ENCODE assay signal across 19 cellular contexts in genomic region chr15:68435966-68436365, GRCh38. TPM values are rescaled to one million over a fixed set of nuclear protein-coding genes. Genes with fewer than 3 reads are reported as not detected.
DNase-seq lines count a peak whose midpoint lies in the region; ATAC-seq and TF ChIP-seq lines count a peak whose summit lies in the region.
"Had no signal": no experiment of that assay in that cellular context is flagged by ENCODE, and none has a peak within 500 bp of the region (broad histone marks: within the 10 kb centered on the region; RNA-seq: fewer than 3 reads in every experiment).

No MANE protein-coding gene starts in this region.

- no peak overlapping the region for H3K4me2 ChIP-seq in smooth muscle cell

- CTCF ChIA-PET in activated CD8-positive, alpha-beta memory T cell treated with anti-CD3 and anti-CD28 coated beads, Interleukin-2, amount 10 ng/mL, durations not matched to agents 7 days and 5 days (lab: Charles Lee), result no interaction called here

- H3K9ac ChIP-seq in smooth muscle cell (ENCODE audit: low read depth), result no peak overlapping the region
- H3K9ac ChIP-seq: BLaER1 had no signal

- H3K36me3 ChIP-seq in right atrium auricular region (no peaks in the 10 kb centered on the region), smooth muscle cell (ENCODE audit: low read depth) (no peaks in the 10 kb centered on the region)
- H3K36me3 ChIP-seq: BLaER1 had no signal

- peaks cover 2% of the 10 kb centered on the region for H3K4me1 Mint-ChIP-seq in activated CD8-positive, alpha-beta memory T cell treated with anti-CD3 and anti-CD28 coated beads, Interleukin-2, amount 10 ng/mL, durations not matched to agents 7 days and 5 days
- H3K4me1 Mint-ChIP-seq in activated T-helper 2 cell treated with anti-CD3 and anti-CD28 coated beads, Interferon-gamma antibody, Interleukin-2, Interleukin-4, amounts not matched to agents 10 μg/mL and 5 μg/mL and 100 μg/mL, durations not matched to agents 14 hours and 24 hours and 36 hours (ENCODE audit: low read depth), result no peaks in the 10 kb centered on the region

- H3K79me2 ChIP-seq in smooth muscle cell (ENCODE audit: low read depth), result peaks cover 9% of the 10 kb centered on the region

- H3K4me1 ChIP-seq in right atrium auricular region (peaks cover 0 to 18% of the 10 kb centered on the region in 2 donors), smooth muscle cell (ENCODE audit: low read depth) (peaks cover 7% of the 10 kb centered on the region)

- no peaks in the 10 kb centered on the region for H4K20me1 ChIP-seq in smooth muscle cell (ENCODE audit: low read depth)

- H3K27me3 Mint-ChIP-seq in activated CD8-positive, alpha-beta memory T cell treated with anti-CD3 and anti-CD28 coated beads, Interleukin-2, amount 10 ng/mL, durations not matched to agents 7 days and 5 days, result peaks cover 72% of the 10 kb centered on the region
- peaks cover 69% of the 10 kb centered on the region for H3K27me3 Mint-ChIP-seq in activated T-helper 2 cell treated with anti-CD3 and anti-CD28 coated beads, Interferon-gamma antibody, Interleukin-2, Interleukin-4, amounts not matched to agents 10 μg/mL and 5 μg/mL and 100 μg/mL, durations not matched to agents 14 hours and 24 hours and 36 hours (ENCODE audit: low read depth)

- H3K27me3 ChIP-seq in right atrium auricular region (no peaks in the 10 kb centered on the region), smooth muscle cell (ENCODE audit: low read depth) (peaks cover 8% of the 10 kb centered on the region)

- peak; percentile 1 for DNase-seq in GM20000 (ENCODE audit: low spot score)
- peak; percentile 11 for DNase-seq in activated CD8-positive, alpha-beta memory T cell treated with anti-CD3 and anti-CD28 coated beads, Interleukin-2, amount 10 ng/mL, durations not matched to agents 7 days and 5 days
- DNase-seq in right atrium auricular region (ENCODE audit: low spot score), result peak; percentile 75
- no peak for DNase-seq in sciatic nerve (ENCODE audit: low spot score)
- no peak for DNase-seq in activated T-helper 2 cell treated with anti-CD3 and anti-CD28 coated beads, Interferon-gamma antibody, Interleukin-2, Interleukin-4, amounts not matched to agents 10 μg/mL and 5 μg/mL and 100 μg/mL, durations not matched to agents 14 hours and 24 hours and 36 hours (ENCODE audit: low spot score)
- no peak for DNase-seq in smooth muscle cell (lab: John Stamatoyannopoulos, UW; ENCODE audit: unreplicated experiment)
- DNase-seq in GF-D8 (lab: John Stamatoyannopoulos, UW), result no peak
- no peak for DNase-seq in activated CD4-positive, alpha-beta T cell treated with anti-CD3 and anti-CD28 coated beads for 48 hours
- DNase-seq: CD4-positive, alpha-beta memory T cell; DMS153; Karpas-422; NCI-H1694; NCI-H2081; NCI-H2171; NCI-H524 treated with DMSO at 0.1 percent for 48 hours; OCI-M1; SHP77 had no signal

- H3K27ac ChIP-seq in right atrium auricular region (no peak overlapping the region), smooth muscle cell (ENCODE audit: low read depth) (no peak overlapping the region)
- H3K27ac ChIP-seq: SK-N-MC had no signal

- H3K9me3 ChIP-seq in right atrium auricular region, result no peaks in the 10 kb centered on the region
- H3K9me3 ChIP-seq in smooth muscle cell (replicated peaks; ENCODE audit: low read depth), result no peaks in the 10 kb centered on the region
- H3K9me3 ChIP-seq: BLaER1 had no signal

- no peak overlapping the region for H3K4me3 ChIP-seq in right atrium auricular region
- no peak overlapping the region for H3K4me3 ChIP-seq in smooth muscle cell
- H3K4me3 ChIP-seq: BLaER1, SK-N-MC had no signal

- no peak overlapping the region for H3K27ac Mint-ChIP-seq in activated CD8-positive, alpha-beta memory T cell treated with anti-CD3 and anti-CD28 coated beads, Interleukin-2, amount 10 ng/mL, durations not matched to agents 7 days and 5 days
- H3K27ac Mint-ChIP-seq in activated T-helper 2 cell treated with anti-CD3 and anti-CD28 coated beads, Interferon-gamma antibody, Interleukin-2, Interleukin-4, amounts not matched to agents 10 μg/mL and 5 μg/mL and 100 μg/mL, durations not matched to agents 14 hours and 24 hours and 36 hours, result no peak overlapping the region
- H3K27ac Mint-ChIP-seq: CD4-positive, alpha-beta memory T cell had no signal

- intact Hi-C loops in sciatic nerve (cut with DNase I), result no loop called here
- intact Hi-C loops in activated T-helper 2 cell treated with anti-CD3 and anti-CD28 coated beads, Interferon-gamma antibody, Interleukin-2, Interleukin-4, amounts not matched to agents 10 μg/mL and 5 μg/mL and 100 μg/mL, durations not matched to agents 14 hours and 24 hours and 36 hours (cut with micrococcal nuclease), result no loop called here

- H3F3A ChIP-seq in smooth muscle cell (ENCODE audit: low read depth), result peaks cover 5% of the 10 kb centered on the region

- no peak for ATAC-seq in activated CD8-positive, alpha-beta memory T cell treated with anti-CD3 and anti-CD28 coated beads, Interleukin-2, amount 10 ng/mL, durations not matched to agents 7 days and 5 days
- peak; percentile 3 for ATAC-seq in sciatic nerve

- no peak overlapping the region for H2AFZ ChIP-seq in smooth muscle cell (ENCODE audit: low read depth)

- H3K4me3 Mint-ChIP-seq in activated CD8-positive, alpha-beta memory T cell treated with anti-CD3 and anti-CD28 coated beads, Interleukin-2, amount 10 ng/mL, durations not matched to agents 7 days and 5 days, result no peak overlapping the region
- no peak overlapping the region for H3K4me3 Mint-ChIP-seq in activated T-helper 2 cell treated with anti-CD3 and anti-CD28 coated beads, Interferon-gamma antibody, Interleukin-2, Interleukin-4, amounts not matched to agents 10 μg/mL and 5 μg/mL and 100 μg/mL, durations not matched to agents 14 hours and 24 hours and 36 hours (ENCODE audit: low read depth)
- H3K4me3 Mint-ChIP-seq: CD4-positive, alpha-beta memory T cell had no signal

- no peak for TF ChIP-seq CTCF in GM20000 (IDR thresholded peaks at IDR 0.05; ENCODE audit: extremely low read depth, missing control alignments)
- TF ChIP-seq CTCF in right atrium auricular region (IDR thresholded peaks at IDR 0.05), result no peak
- TF ChIP-seq CTCF in smooth muscle cell (IDR thresholded peaks at IDR 0.05; ENCODE audit: borderline replicate concordance, insufficient read depth, poor library complexity, severe bottlenecking), result no peak

- WGBS in smooth muscle cell (ENCODE audit: low lambda C conversion rate), result 97% methylated on average over 3 of the region's 3 CpGs

- no peaks in the 10 kb centered on the region for H3K9me3 Mint-ChIP-seq in activated CD8-positive, alpha-beta memory T cell treated with anti-CD3 and anti-CD28 coated beads, Interleukin-2, amount 10 ng/mL, durations not matched to agents 7 days and 5 days (ENCODE audit: low read depth)
- no peaks in the 10 kb centered on the region for H3K9me3 Mint-ChIP-seq in activated T-helper 2 cell treated with anti-CD3 and anti-CD28 coated beads, Interferon-gamma antibody, Interleukin-2, Interleukin-4, amounts not matched to agents 10 μg/mL and 5 μg/mL and 100 μg/mL, durations not matched to agents 14 hours and 24 hours and 36 hours
- H3K9me3 Mint-ChIP-seq: CD4-positive, alpha-beta memory T cell had no signal

- no peaks in the 10 kb centered on the region for H3K36me3 Mint-ChIP-seq in activated CD8-positive, alpha-beta memory T cell treated with anti-CD3 and anti-CD28 coated beads, Interleukin-2, amount 10 ng/mL, durations not matched to agents 7 days and 5 days
- no peaks in the 10 kb centered on the region for H3K36me3 Mint-ChIP-seq in activated T-helper 2 cell treated with anti-CD3 and anti-CD28 coated beads, Interferon-gamma antibody, Interleukin-2, Interleukin-4, amounts not matched to agents 10 μg/mL and 5 μg/mL and 100 μg/mL, durations not matched to agents 14 hours and 24 hours and 36 hours (ENCODE audit: low read depth)
- H3K36me3 Mint-ChIP-seq: CD4-positive, alpha-beta memory T cell had no signal

RNA-seq across cellular contexts. Expression of gene ITGA11, which starts 4.0 kb away (rescaled TPM):
- under 1 TPM in 1 of 2 experiments, not detected in 1; 0.02 TPM for total RNA-seq in activated CD8-positive, alpha-beta memory T cell treated with anti-CD3 and anti-CD28 coated beads, Interleukin-2, amount 10 ng/mL, durations not matched to agents 7 days and 5 days
- total RNA-seq in right atrium auricular region (10 to 100 TPM; 12.6 to 35.4 TPM), sciatic nerve (10.3 TPM), smooth muscle cell (85.9 and 87.8 TPM in 2 replicates)
- 0.92 and 2.3 TPM in 2 replicates for total RNA-seq in activated T-helper 2 cell treated with anti-CD3 and anti-CD28 coated beads, Interferon-gamma antibody, Interleukin-2, Interleukin-4, amounts not matched to agents 10 μg/mL and 5 μg/mL and 100 μg/mL, durations not matched to agents 14 hours and 24 hours and 36 hours
- polyA plus RNA-seq in smooth muscle cell, result 89.4 and 133 TPM in 2 replicates
- total RNA-seq: CD4-positive, alpha-beta memory T cell had no signal
- polyA plus RNA-seq: CD4-positive, alpha-beta memory T cell had no signal

Comparison
In these comparisons a context has a peak if more than half of its experiments do, and no peak if none do; other contexts are left out.
1. DNase-seq: peak in GM20000 (single experiment), activated CD8-positive, alpha-beta memory T cell treated with anti-CD3 and anti-CD28 coated beads, Interleukin-2, amount 10 ng/mL, durations not matched to agents 7 days and 5 days (single experiment) and right atrium auricular region (single experiment); none in sciatic nerve (single experiment), activated T-helper 2 cell treated with anti-CD3 and anti-CD28 coated beads, Interferon-gamma antibody, Interleukin-2, Interleukin-4, amounts not matched to agents 10 μg/mL and 5 μg/mL and 100 μg/mL, durations not matched to agents 14 hours and 24 hours and 36 hours (single experiment), smooth muscle cell (single experiment), GF-D8 (single experiment) and activated CD4-positive, alpha-beta T cell treated with anti-CD3 and anti-CD28 coated beads for 48 hours (single experiment).